ENCODE assay signal across 24 cellular contexts in the genomic region with DNA sequence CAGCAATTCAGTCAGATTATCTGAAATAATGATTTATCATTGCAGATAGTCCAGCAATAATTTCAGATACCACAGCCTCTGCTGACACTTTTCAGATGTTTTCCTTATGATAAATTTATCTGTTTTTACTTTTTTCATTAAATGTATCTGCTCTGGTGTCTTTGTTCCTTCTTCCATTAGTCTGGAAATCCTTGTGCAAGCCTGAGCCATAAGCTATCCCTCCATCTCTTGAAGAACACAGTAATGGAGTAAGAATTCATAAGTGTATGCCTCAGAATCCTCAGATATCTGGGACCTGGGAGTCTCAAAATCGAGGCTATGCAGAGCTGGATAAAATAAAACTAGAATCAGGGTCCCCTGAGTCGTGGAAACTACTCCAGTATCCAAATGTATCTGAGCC.
A peak's percentile ranks its signal among the peaks of the same experiment; 100 is the strongest.
DNase-seq lines count a peak whose midpoint lies in the region; ATAC-seq and TF ChIP-seq lines count a peak whose summit lies in the region.
"Had no signal": no experiment of that assay in that cellular context is flagged by ENCODE, and none has a peak within 500 bp of the region (broad histone marks: within the 10 kb centered on the region; RNA-seq: fewer than 3 reads in every experiment).

No MANE protein-coding gene starts in this region.

- no peak for TF ChIP-seq EP300 in ovary (IDR thresholded peaks at IDR 0.05)

- TF ChIP-seq POLR2A in ovary (IDR thresholded peaks at IDR 0.05) = no peak

- peaks cover 16% of the 10 kb centered on the region for H3K36me3 Mint-ChIP-seq in HFFc6 (ENCODE audit: low read depth)
- H3K36me3 Mint-ChIP-seq: CD4-positive, CD25-positive, alpha-beta regulatory T cell; memory B cell; naive thymus-derived CD8-positive, alpha-beta T cell had no signal

- TF ChIP-seq CTCF in HFFc6 (IDR thresholded peaks at IDR 0.05) (no peak), fibroblast of the aortic adventitia (IDR thresholded peaks at IDR 0.05; ENCODE audit: insufficient read depth, low read length) (no peak), smooth muscle cell (IDR thresholded peaks at IDR 0.05; ENCODE audit: borderline replicate concordance, insufficient read depth, poor library complexity, severe bottlenecking) (no peak), ovary (IDR thresholded peaks at IDR 0.05) (no peak)

- intact Hi-C loops in ovary (cut with DNase I) = no loop called here

- no peak overlapping the region for H3K9ac ChIP-seq in smooth muscle cell (ENCODE audit: low read depth)

- H3K27ac ChIP-seq in smooth muscle cell (ENCODE audit: low read depth) = peak overlapping the region; percentile 94
- no peak overlapping the region for H3K27ac ChIP-seq in ovary
- H3K27ac ChIP-seq: cardiac muscle cell, VCaP had no signal

- peaks cover 6% of the 10 kb centered on the region for H3F3A ChIP-seq in smooth muscle cell (ENCODE audit: low read depth)

- H3K9me3 ChIP-seq in smooth muscle cell (replicated peaks; ENCODE audit: low read depth) (no peaks in the 10 kb centered on the region), ovary (no peaks in the 10 kb centered on the region)

- no peak overlapping the region for H3K4me2 ChIP-seq in smooth muscle cell

- no peaks in the 10 kb centered on the region; the same call in 1 of the 2 replicates for H3K9me3 Mint-ChIP-seq in HFFc6
- H3K9me3 Mint-ChIP-seq: activated T-cell treated with anti-CD3 and anti-CD28 coated beads, Interleukin-2, amount 50 U/mL, for 4 hours; memory B cell had no signal

- no peaks in the 10 kb centered on the region for H3K36me3 ChIP-seq in smooth muscle cell (ENCODE audit: low read depth)
- H3K36me3 ChIP-seq in ovary = no peaks in the 10 kb centered on the region
- H3K36me3 ChIP-seq: cardiac muscle cell had no signal

- no peaks in the 10 kb centered on the region for H3K79me2 ChIP-seq in smooth muscle cell (ENCODE audit: low read depth)

- no peak overlapping the region for H3K4me3 ChIP-seq in fibroblast of the aortic adventitia (ENCODE audit: low read depth, low read length)
- no peak overlapping the region for H3K4me3 ChIP-seq in smooth muscle cell
- no peak overlapping the region for H3K4me3 ChIP-seq in ovary
- H3K4me3 ChIP-seq: cardiac muscle cell had no signal

- DNase-seq in HFFc6 = no peak
- DNase-seq in fibroblast of the aortic adventitia (ENCODE audit: low read depth) = peak; percentile 73
- DNase-seq in smooth muscle cell (lab: John Stamatoyannopoulos, UW; ENCODE audit: unreplicated experiment) = no peak
- no peak for DNase-seq in ovary
- DNase-seq in COR-L47 (lab: John Stamatoyannopoulos, UW) = no peak
- DNase-seq in NCI-H1105 (lab: John Stamatoyannopoulos, UW) = no peak
- DNase-seq: activated CD4-positive, alpha-beta T cell treated with anti-CD3 and anti-CD28 coated beads for 48 hours; activated T-cell treated with anti-CD3 and anti-CD28 coated beads, Interleukin-2, amount 50 U/mL, for 4 hours; amniotic stem cell; CD4-positive, CD25-positive, alpha-beta regulatory T cell; cortex of kidney; DMS 273 treated with DMSO at 0.1 percent for 48 hours; left cardiac atrium; naive thymus-derived CD8-positive, alpha-beta T cell; NCI-H1436; NCI-H2107; NCI-H510A treated with DMSO at 0.1 percent for 48 hours; stimulated activated CD4-positive, alpha-beta T cell treated with anti-CD3 and anti-CD28 coated beads, Interleukin-12 subunit alpha, Interleukin-12 subunit beta, amount 100 ng/mL, for 4 hours; stimulated activated CD4-positive, alpha-beta T cell treated with anti-CD3 and anti-CD28 coated beads, Interleukin-4, amount 100 ng/mL, for 4 hours; stimulated activated naive CD4-positive, alpha-beta T cell had no signal

- H4K20me1 ChIP-seq in smooth muscle cell (ENCODE audit: low read depth) = no peaks in the 10 kb centered on the region

- H2AFZ ChIP-seq in smooth muscle cell (ENCODE audit: low read depth) = peak overlapping the region; percentile 44

- peaks cover 33% of the 10 kb centered on the region; the same call in 1 of the 2 replicates for H3K4me1 Mint-ChIP-seq in HFFc6 (ENCODE audit: low read depth)
- H3K4me1 Mint-ChIP-seq: memory B cell had no signal

- no peak overlapping the region for H3K4me3 Mint-ChIP-seq in HFFc6
- H3K4me3 Mint-ChIP-seq: activated T-cell treated with anti-CD3 and anti-CD28 coated beads, Interleukin-2, amount 50 U/mL, for 4 hours; CD4-positive, CD25-positive, alpha-beta regulatory T cell; memory B cell; naive thymus-derived CD8-positive, alpha-beta T cell had no signal

- H3K27me3 Mint-ChIP-seq in HFFc6 (ENCODE audit: insufficient read depth) = no peaks in the 10 kb centered on the region
- H3K27me3 Mint-ChIP-seq: CD4-positive, CD25-positive, alpha-beta regulatory T cell; memory B cell had no signal

- 81% methylated on average over 2 of the region's 2 CpGs for WGBS in smooth muscle cell (ENCODE audit: low lambda C conversion rate)
- WGBS in ovary, 3 donors = 89 to 94% (median 92%) methylated on average over 2 of the region's 2 CpGs

- H3K4me1 ChIP-seq in smooth muscle cell (ENCODE audit: low read depth) = peaks cover 12% of the 10 kb centered on the region
- no peaks in the 10 kb centered on the region for H3K4me1 ChIP-seq in ovary (ENCODE audit: insufficient read depth)

- H3K27me3 ChIP-seq in smooth muscle cell (ENCODE audit: low read depth) = no peaks in the 10 kb centered on the region
- H3K27me3 ChIP-seq in ovary = no peaks in the 10 kb centered on the region
- H3K27me3 ChIP-seq: cardiac muscle cell had no signal

- ATAC-seq in SK-N-SH treated with all-trans-retinoic acid at 6 μM for 48 hours = no peak
- ATAC-seq: activated T-cell treated with anti-CD3 and anti-CD28 coated beads, Interleukin-2, amount 50 U/mL, for 4 hours; left cardiac atrium; naive thymus-derived CD8-positive, alpha-beta T cell had no signal

- peak overlapping the region; percentile 78; the same call in 1 of the 2 replicates for H3K27ac Mint-ChIP-seq in HFFc6
- H3K27ac Mint-ChIP-seq: CD4-positive, CD25-positive, alpha-beta regulatory T cell; memory B cell; naive thymus-derived CD8-positive, alpha-beta T cell had no signal

TF ChIP-seq in SK-N-SH treated with all-trans-retinoic acid at 6 μM for 48 hours, 23 proteins besides CTCF, POLR2A, EP300 and RAD21:
- TF ChIP-seq TCF4 (CRISPR knock-in tag; IDR thresholded peaks at IDR 0.05; ENCODE audit: borderline replicate concordance) = no peak
- 0 out of 2 replicates have a peak, but pooled peaks have one; percentile 6 for TF ChIP-seq ISL1 (CRISPR knock-in tag; IDR thresholded peaks at IDR 0.05)
- TF ChIP-seq SNAI2 (CRISPR knock-in tag; IDR thresholded peaks at IDR 0.05) = no peak
